In the genomic region with DNA sequence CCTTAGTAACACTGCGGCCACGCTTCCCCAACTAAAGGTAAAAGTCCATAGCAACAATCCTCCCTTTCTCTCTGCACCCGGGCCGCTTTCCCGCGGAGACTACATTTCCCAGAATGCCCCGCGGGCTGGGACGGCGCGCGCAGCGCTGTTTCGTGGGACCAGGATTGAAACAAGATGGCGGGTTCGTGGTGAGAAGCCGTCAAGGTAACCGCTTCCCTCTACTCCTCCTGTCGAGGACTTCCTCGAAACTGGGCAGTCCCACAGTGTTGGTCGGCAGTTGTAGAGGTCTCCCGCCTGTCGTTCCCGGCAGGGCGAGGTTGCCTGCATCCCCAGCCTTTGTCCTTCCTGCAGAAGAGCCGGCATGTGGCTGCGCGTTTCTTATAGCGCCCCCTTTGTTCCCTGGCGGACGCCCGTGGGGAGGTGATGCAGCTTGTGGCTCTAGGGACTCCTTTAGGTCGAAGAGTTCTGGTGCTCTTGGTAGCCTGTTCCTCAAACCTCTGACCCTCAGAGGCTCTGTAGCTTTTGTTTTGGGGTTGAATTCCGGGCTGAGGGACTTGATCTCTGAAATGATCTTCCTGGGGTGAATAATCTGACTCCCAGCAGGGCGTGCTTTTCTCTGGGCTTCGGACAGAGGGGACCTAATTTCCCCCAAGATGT, we compare ENCODE assay signal across 8 cellular contexts. TPM values are rescaled to one million over a fixed set of nuclear protein-coding genes. Genes with fewer than 3 reads are reported as not detected.
A peak's percentile ranks its signal among the peaks of the same experiment; 100 is the strongest.
DNase-seq lines count a peak whose midpoint lies in the region; ATAC-seq and TF ChIP-seq lines count a peak whose summit lies in the region.

A gene (plus strand): TSS at position 164 of the 657 bp plus-strand sequence. CDS start 1,772 bp downstream, outside the sequence.

- H3K27me3 ChIP-seq in BLaER1: no peaks in the 10 kb centered on the region
- no peaks in the 10 kb centered on the region for H3K27me3 ChIP-seq in colonic mucosa

- peak within 1 kb of the TSS; percentile 86 for H3K4me2 ChIP-seq in BLaER1

- H3K27ac ChIP-seq in BLaER1 (peak within 1 kb of the TSS; percentile 95), colonic mucosa (peak within 1 kb of the TSS; percentile 94)

- TF ChIP-seq CTCF in colonic mucosa (IDR thresholded peaks at IDR 0.05): peak; percentile 76

- ATAC-seq in HG03442 (IDR thresholded peaks at IDR 0.05; ENCODE audit: unreplicated experiment): peak; percentile 87
- peak; percentile 97 for ATAC-seq in left colon

- H3K4me3 ChIP-seq in BLaER1 (peak within 1 kb of the TSS; percentile 79), colonic mucosa (peak within 1 kb of the TSS; percentile 71)

- H3K9ac ChIP-seq in BLaER1: peak within 1 kb of the TSS; percentile 94
- H3K9ac ChIP-seq in colonic mucosa (ENCODE audit: low read depth in 2 of 2, low read length in 2 of 2): peak within 1 kb of the TSS; percentile 83 to 90

- H3K9me3 ChIP-seq in BLaER1: no peaks in the 10 kb centered on the region
- H3K9me3 ChIP-seq in colonic mucosa: no peaks in the 10 kb centered on the region

- peaks cover 22% of the 10 kb centered on the region for H3K36me3 ChIP-seq in BLaER1
- no peaks in the 10 kb centered on the region for H3K36me3 ChIP-seq in colonic mucosa

- 0 out of 2 replicates have a peak, but pooled peaks cover 17% of the 10 kb centered on the region for H4K20me1 ChIP-seq in BLaER1

- intact Hi-C loops in colonic mucosa (cut with DNase I) (no loop called here), left colon (cut with DNase I, micrococcal nuclease) (no loop called here)

- DNase-seq in GM19238 (ENCODE audit: insufficient read length, low spot score) (peak; percentile 61), NCI-H510A treated with DMSO at 0.1 percent for 48 hours (lab: John Stamatoyannopoulos, UW) (peak; percentile 84), colonic mucosa (peak; percentile 95), left colon (peak; percentile 85 to 94)
- DNase-seq in activated CD4-positive, alpha-beta T cell treated with anti-CD3 and anti-CD28 coated beads for 4 hours: peak; percentile 83 to 91
- peak; percentile 92 for DNase-seq in stimulated activated CD4-positive, alpha-beta T cell treated with anti-CD3 and anti-CD28 coated beads, Interleukin-1b, Interleukin-23, amount 100 ng/mL, for 48 hours

- H3K4me1 ChIP-seq in BLaER1 (peaks cover 27% of the 10 kb centered on the region), colonic mucosa (peaks cover 14% of the 10 kb centered on the region)

RNA-seq across cellular contexts. Expression of the gene that starts here (rescaled TPM):
- total RNA-seq in colonic mucosa (10 to 100 TPM; 76.4 to 82.8 TPM), left colon (10 to 100 TPM; 58.2 to 65.1 TPM)

Comparison
In these comparisons a context has a peak if more than half of its experiments do, and no peak if none do; other contexts are left out.
1. Peak in every context shown above with its lines: DNase-seq, ATAC-seq, H3K4me3 ChIP-seq and H3K27ac ChIP-seq.